In genomic region chr7:105748701-105749100, GRCh38 we compare ENCODE assay signal across 2 cellular contexts.
TF ChIP-seq lines count a peak whose summit lies in the region.

No MANE protein-coding gene starts in this region.

TF ChIP-seq in GM23338, 12 proteins besides CTCF, POLR2A, EP300 and RAD21:
- no peak for TF ChIP-seq STAT1 (IDR thresholded peaks at IDR 0.05; ENCODE audit: unreplicated experiment)
- no peak for TF ChIP-seq EZH2 (IDR thresholded peaks at IDR 0.05; ENCODE audit: low read depth, unreplicated experiment)
- TF ChIP-seq ZNF114 (CRISPR knock-in tag; IDR thresholded peaks at IDR 0.05): no peak
- TF ChIP-seq JUNB (IDR thresholded peaks at IDR 0.05; ENCODE audit: unreplicated experiment): no peak
- TF ChIP-seq ZNF462 (CRISPR knock-in tag; IDR thresholded peaks at IDR 0.05): no peak
- TF ChIP-seq ZNF331 (CRISPR knock-in tag; IDR thresholded peaks at IDR 0.05; ENCODE audit: low read depth): no peak
- no peak for TF ChIP-seq NANOG (IDR thresholded peaks at IDR 0.05; ENCODE audit: borderline replicate concordance)
- no peak for TF ChIP-seq EZH2phosphoT487 (IDR thresholded peaks at IDR 0.05; ENCODE audit: unreplicated experiment)
- TF ChIP-seq POLR2AphosphoS5 (IDR thresholded peaks at IDR 0.05; ENCODE audit: low read depth): no peak
- TF ChIP-seq CREB1 (CRISPR knock-in tag; IDR thresholded peaks at IDR 0.05; ENCODE audit: low read depth): no peak

TF ChIP-seq in H1, 55 proteins besides CTCF, POLR2A, EP300 and RAD21:
- TF ChIP-seq SP4 (IDR thresholded peaks at IDR 0.05; ENCODE audit: low read length) (no peak), TEAD4 (IDR thresholded peaks at IDR 0.05; ENCODE audit: low read depth, low read length) (peak; percentile 26)
